19 cellular contexts compared by ENCODE assay signal in the genomic region with DNA sequence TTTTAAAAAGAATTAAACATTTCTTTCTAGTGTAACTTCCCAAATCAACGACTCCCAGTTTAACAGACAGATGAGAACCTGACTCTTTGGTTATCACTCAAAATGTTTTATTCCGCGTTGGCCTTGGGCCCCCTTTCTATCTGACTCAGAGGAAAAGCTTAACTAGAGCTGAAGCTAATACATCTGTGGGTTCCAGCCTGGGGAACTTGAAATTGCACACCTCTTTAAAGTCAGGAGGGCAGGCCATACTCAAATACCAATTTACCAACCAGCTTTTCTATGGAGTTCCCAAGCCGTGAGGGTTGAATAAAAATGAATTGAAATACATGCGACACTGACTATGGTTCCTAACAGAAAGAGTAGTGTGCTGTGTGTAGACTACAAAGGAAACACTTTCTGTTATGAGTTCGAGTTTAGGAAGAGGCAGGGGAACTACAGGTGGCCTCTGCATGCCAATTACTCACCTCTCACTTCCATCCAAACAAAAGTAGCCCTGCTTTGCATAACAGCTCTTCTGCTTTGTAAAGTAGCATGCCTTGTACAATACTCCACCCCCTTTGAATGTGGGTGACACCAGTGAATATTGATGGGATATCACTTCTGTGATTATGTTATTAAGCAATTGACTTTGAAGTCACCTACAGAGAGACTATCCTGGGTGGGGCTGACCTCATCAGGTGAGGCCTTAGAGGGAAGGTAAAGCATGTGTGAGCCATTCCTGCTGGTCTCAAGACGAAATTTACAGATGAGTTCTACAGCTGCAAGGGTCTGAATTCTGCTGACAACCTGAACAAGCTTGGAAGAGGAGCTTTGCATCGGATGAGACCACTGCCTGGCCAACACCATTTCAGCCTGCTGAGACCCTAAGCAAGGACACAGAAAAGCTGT.
DNase-seq lines count a peak whose midpoint lies in the region; ATAC-seq and TF ChIP-seq lines count a peak whose summit lies in the region.
"Had no signal": no experiment of that assay in that cellular context is flagged by ENCODE, and none has a peak within 500 bp of the region (broad histone marks: within the 10 kb centered on the region; RNA-seq: fewer than 3 reads in every experiment).

No MANE protein-coding gene starts in this region.

- H3K27me3 ChIP-seq in smooth muscle cell (ENCODE audit: low read depth), result no peaks in the 10 kb centered on the region

- TF ChIP-seq CTCF in GM10248 (IDR thresholded peaks at IDR 0.05; ENCODE audit: control extremely low read depth, extremely low read depth, low read depth, missing control alignments), result no peak
- TF ChIP-seq CTCF in smooth muscle cell (IDR thresholded peaks at IDR 0.05; ENCODE audit: borderline replicate concordance, insufficient read depth, poor library complexity, severe bottlenecking), result no peak
- no peak for TF ChIP-seq CTCF in omental fat pad (IDR thresholded peaks at IDR 0.05)

- peak; percentile 94 for ATAC-seq in GM19328 (IDR thresholded peaks at IDR 0.05; ENCODE audit: unreplicated experiment)
- peak; percentile 93 for ATAC-seq in HG02642 (IDR thresholded peaks at IDR 0.05; ENCODE audit: poor library complexity, unreplicated experiment)
- ATAC-seq in HG03442 (IDR thresholded peaks at IDR 0.05; ENCODE audit: unreplicated experiment), result peak; percentile 94
- no peak for ATAC-seq in omental fat pad (ENCODE audit: low FRiP score)
- ATAC-seq: left cardiac atrium, Right ventricle myocardium inferior had no signal

- no peaks in the 10 kb centered on the region for H3F3A ChIP-seq in smooth muscle cell (ENCODE audit: low read depth)

- no peak overlapping the region for H2AFZ ChIP-seq in smooth muscle cell (ENCODE audit: low read depth)

- CTCF ChIA-PET in GM10248 (lab: Yijun Ruan, JAX), result interaction anchor here (1.3 to 2.8 kb wide), 4 partner anchors 9 to 218 kb away, joined by 4 to 13 read pairs (median 7); no protein-coding TSS in a partner anchor

- WGBS in smooth muscle cell (ENCODE audit: low lambda C conversion rate), result 92% methylated on average over 8 of the region's 8 CpGs

- DNase-seq in GM10248 (ENCODE audit: extremely low spot score) (peak; percentile 48), NCI-H2227 treated with DMSO at 0.1 percent for 48 hours (lab: John Stamatoyannopoulos, UW) (no peak), smooth muscle cell (lab: John Stamatoyannopoulos, UW; ENCODE audit: unreplicated experiment) (no peak), omental fat pad (ENCODE audit: low spot score) (no peak)
- no peak for DNase-seq in activated CD4-positive, alpha-beta T cell treated with anti-CD3 and anti-CD28 coated beads for 1 hour
- DNase-seq: activated CD4-positive, alpha-beta memory T cell treated with anti-CD3 and anti-CD28 coated beads, Interleukin-2, amount 10 ng/mL, durations not matched to agents 7 days and 5 days; activated naive CD4-positive, alpha-beta T cell treated with anti-CD3 and anti-CD28 coated beads for 36 hours; DMS 273 treated with DMSO at 0.1 percent for 48 hours; HCEC 1CT; head of caudate nucleus; left cardiac atrium; NCI-H1417; stimulated activated CD4-positive, alpha-beta T cell treated with anti-CD3 and anti-CD28 coated beads, Interleukin-4, amount 100 ng/mL, for 24 hours; stimulated activated naive CD4-positive, alpha-beta T cell; T1000 had no signal

- no peaks in the 10 kb centered on the region for H3K79me2 ChIP-seq in smooth muscle cell (ENCODE audit: low read depth)

- no peaks in the 10 kb centered on the region for H4K20me1 ChIP-seq in smooth muscle cell (ENCODE audit: low read depth)

- H3K9me3 ChIP-seq in smooth muscle cell (replicated peaks; ENCODE audit: low read depth), result no peaks in the 10 kb centered on the region

- H3K4me2 ChIP-seq in smooth muscle cell, result no peak overlapping the region

- H3K4me1 ChIP-seq in smooth muscle cell (ENCODE audit: low read depth), result no peaks in the 10 kb centered on the region

- H3K36me3 ChIP-seq in smooth muscle cell (ENCODE audit: low read depth), result peaks cover 4% of the 10 kb centered on the region

- H3K27ac ChIP-seq in smooth muscle cell (ENCODE audit: low read depth), result no peak overlapping the region

- POLR2A ChIA-PET in GM10248 (lab: Yijun Ruan, JAX), result interaction anchor here (0.5 kb wide), 1 partner anchor 24 kb away, joined by 6 read pairs; no protein-coding TSS in a partner anchor

- no peak overlapping the region for H3K4me3 ChIP-seq in smooth muscle cell

- H3K9ac ChIP-seq in smooth muscle cell (ENCODE audit: low read depth), result no peak overlapping the region
